Comparison of ENCODE assay signal across 18 cellular contexts in genomic region chr1:222914861-222915632, GRCh38.
DNase-seq lines count a peak whose midpoint lies in the region; ATAC-seq and TF ChIP-seq lines count a peak whose summit lies in the region.
"Had no signal": no experiment of that assay in that cellular context is flagged by ENCODE, and none has a peak within 500 bp of the region (broad histone marks: within the 10 kb centered on the region; RNA-seq: fewer than 3 reads in every experiment).

No MANE protein-coding gene starts in this region.

- peak overlapping the region; percentile 94 for H3K27ac Mint-ChIP-seq in mesothelial cell of epicardium
- H3K27ac Mint-ChIP-seq: nephron progenitor cell, T-cell had no signal

- no peak overlapping the region for H3K56ac ChIP-seq in IMR-90 (ENCODE audit: extremely low read depth, insufficient read depth, low read length)

- H3K27ac ChIP-seq in IMR-90 (ENCODE audit: insufficient read depth, low read length) (no peak overlapping the region), epithelial cell of prostate (peak overlapping the region; percentile 7), stomach (peak overlapping the region in 1 of 5 donors; percentile 45)
- H3K27ac ChIP-seq: cardiac muscle cell, lower lobe of right lung had no signal

- no peak overlapping the region for H2BK20ac ChIP-seq in IMR-90 (ENCODE audit: low read depth, low read length)

- H3K18ac ChIP-seq in IMR-90 (ENCODE audit: low read depth, low read length) = peak overlapping the region; percentile 64; the same call in 1 of the 2 replicates

- H3K23ac ChIP-seq in IMR-90 (ENCODE audit: low read depth, low read length) = no peak overlapping the region

- H2AK5ac ChIP-seq in IMR-90 (ENCODE audit: low read depth, low read length) = no peak overlapping the region

- H3K4me3 ChIP-seq in IMR-90 (ENCODE audit: insufficient read depth, low read depth, low read length) (no peak overlapping the region), stomach (no peak overlapping the region)
- H3K4me3 ChIP-seq: cardiac muscle cell, lower lobe of right lung had no signal

- no peak overlapping the region for H2AFZ ChIP-seq in IMR-90 (replicated peaks; ENCODE audit: low read length, poor library complexity)

- peaks cover 16% of the 10 kb centered on the region for H3K9me3 Mint-ChIP-seq in mesothelial cell of epicardium

- peak; percentile 37 for TF ChIP-seq RAD21 in IMR-90 (IDR thresholded peaks at IDR 0.05; ENCODE audit: low read length)

- peak; percentile 26; the same call in 1 of the 2 replicates for TF ChIP-seq CTCF in IMR-90 (conservative IDR thresholded peaks at IDR 0.05; ENCODE audit: low read depth, low read length)
- no peak for TF ChIP-seq CTCF in mesothelial cell of epicardium (IDR thresholded peaks at IDR 0.05; ENCODE audit: unreplicated experiment)
- TF ChIP-seq CTCF in stomach (IDR thresholded peaks at IDR 0.05) = no peak
- no peak for TF ChIP-seq CTCF in GM10248 (IDR thresholded peaks at IDR 0.05; ENCODE audit: control extremely low read depth, extremely low read depth, low read depth, missing control alignments)

- H3K79me1 ChIP-seq in IMR-90 (ENCODE audit: low read depth in 1 of 2, low read length in 2 of 2) = no peaks in the 10 kb centered on the region

- no peak overlapping the region for H2AK9ac ChIP-seq in IMR-90 (replicated peaks; ENCODE audit: low read depth, low read length, poor library complexity)

- ATAC-seq in IMR-90 (ENCODE audit: low read depth) = peak; percentile 77
- ATAC-seq: lower lobe of right lung, T-cell had no signal

- H4K20me1 ChIP-seq in IMR-90 (ENCODE audit: insufficient read depth, low read length) = no peaks in the 10 kb centered on the region

- WGBS in IMR-90 (ENCODE audit: extremely low coverage in 2 of 2, insufficient read length in 1 of 2), 2 experiments = 80% methylated on average over 1 of the region's 2 CpGs; no CpG with 5 or more reads in 1 of the 2 experiments
- WGBS in stomach, 5 donors = 88 to 96% (median 95%) methylated on average over 2 of the region's 2 CpGs

- H3K4me3 Mint-ChIP-seq in mesothelial cell of epicardium = no peak overlapping the region
- H3K4me3 Mint-ChIP-seq: nephron progenitor cell, T-cell had no signal

- H3K27me3 Mint-ChIP-seq in mesothelial cell of epicardium (ENCODE audit: low read depth) = no peaks in the 10 kb centered on the region
- H3K27me3 Mint-ChIP-seq: T-cell had no signal

- DNase-seq in AG08396 (ENCODE audit: low spot score) (peak; percentile 18), IMR-90 (peak; percentile 88), epithelial cell of prostate (ENCODE audit: low read depth, low spot score) (no peak), mesothelial cell of epicardium (ENCODE audit: low spot score in 2 of 2, unreplicated experiment in 2 of 2) (no peak), iPS-NIHi7 (ENCODE audit: extremely low spot score) (no peak), stomach (no peak), posterior vena cava (ENCODE audit: low spot score) (no peak), GM10248 (ENCODE audit: extremely low spot score) (no peak)
- DNase-seq: activated CD8-positive, alpha-beta memory T cell treated with anti-CD3 and anti-CD28 coated beads, Interleukin-2, amount 50 U/mL, for 4 hours; activated naive CD4-positive, alpha-beta T cell treated with anti-CD3 and anti-CD28 coated beads, Interleukin-2, amount 50 U/mL, for 16 hours; Kasumi-1; lower lobe of right lung; NCI-H1694 treated with DMSO at 0.1 percent for 48 hours; NCI-H510A treated with DMSO at 0.1 percent for 48 hours; nephron progenitor cell; stimulated activated naive CD4-positive, alpha-beta T cell treated with Interleukin-2 at 50 U/mL for 16 hours; T-cell had no signal

- peak overlapping the region; percentile 18 for H2BK5ac ChIP-seq in IMR-90 (ENCODE audit: low read depth, low read length, poor library complexity, severe bottlenecking)

- H3K4me1 Mint-ChIP-seq in mesothelial cell of epicardium = peaks cover 66% of the 10 kb centered on the region
- H3K4me1 Mint-ChIP-seq: nephron progenitor cell had no signal

- no peak overlapping the region for H4K91ac ChIP-seq in IMR-90 (ENCODE audit: insufficient read depth, low read depth, low read length)

- in situ Hi-C loops in IMR-90 (cut with MboI; ENCODE audit: low sequenced_read_pairs) = no loop called here

- no peak overlapping the region for H2BK15ac ChIP-seq in IMR-90 (ENCODE audit: low read depth, low read length)

- peak overlapping the region; percentile 16; the same call in 1 of the 2 replicates for H3K4me2 ChIP-seq in IMR-90 (ENCODE audit: low read depth, low read length)

- peaks cover 21% of the 10 kb centered on the region for H3K36me3 Mint-ChIP-seq in mesothelial cell of epicardium

- H3K9me1 ChIP-seq in IMR-90 (ENCODE audit: insufficient read depth, low read length) = no peaks in the 10 kb centered on the region; the same call in 1 of the 2 replicates

- CTCF ChIA-PET in IMR-90 (lab: Yijun Ruan, JAX) = no interaction called here
- CTCF ChIA-PET in GM10248 (lab: Yijun Ruan, JAX) = interaction anchor here (0.7 kb wide), 1 partner anchor 219 kb away, joined by 3 read pairs; no protein-coding TSS in a partner anchor

- intact Hi-C loops in IMR-90 (cut with micrococcal nuclease) (loop anchor here (10.0 kb wide), 1 partner anchor 160 kb away; no protein-coding TSS in a partner anchor), stomach (cut with DNase I; ENCODE audit: low total_unique reads) (no loop called here), posterior vena cava (cut with DNase I) (no loop called here)

- H3K9ac ChIP-seq in IMR-90 (ENCODE audit: low read depth, low read length) = no peak overlapping the region

- H3K36me3 ChIP-seq in IMR-90 (ENCODE audit: control insufficient read depth, insufficient read depth, low read length) (no peaks in the 10 kb centered on the region), stomach (no peaks in the 10 kb centered on the region)
- H3K36me3 ChIP-seq: cardiac muscle cell, lower lobe of right lung had no signal

- H4K5ac ChIP-seq in IMR-90 (ENCODE audit: low read depth, low read length) = no peak overlapping the region

- no peak overlapping the region for H4K8ac ChIP-seq in IMR-90 (ENCODE audit: low read depth in 2 of 2, low read length in 2 of 2)

- TF ChIP-seq POLR2A in IMR-90 (IDR thresholded peaks at IDR 0.05; ENCODE audit: low read depth, low read length) (no peak), stomach (IDR thresholded peaks at IDR 0.05) (no peak)

- H3K9me3 ChIP-seq in IMR-90 (ENCODE audit: control insufficient read depth, insufficient read depth, low read length) (peaks cover 6% of the 10 kb centered on the region), stomach (peaks cover 0 to 17% (median 8%) of the 10 kb centered on the region in 4 donors)
- H3K9me3 ChIP-seq: lower lobe of right lung had no signal

- peaks cover 5% of the 10 kb centered on the region for H3K4me1 ChIP-seq in IMR-90 (ENCODE audit: control insufficient read depth, insufficient read depth, low read length)
- H3K4me1 ChIP-seq in stomach = peaks cover 0 to 9% (median 5%) of the 10 kb centered on the region in 4 donors
- H3K4me1 ChIP-seq: lower lobe of right lung had no signal

- TF ChIP-seq EP300 in stomach (IDR thresholded peaks at IDR 0.05) = no peak

- H3K4ac ChIP-seq in IMR-90 (ENCODE audit: low read depth, low read length) = no peak overlapping the region

- no peak overlapping the region for H2BK120ac ChIP-seq in IMR-90 (ENCODE audit: low read depth, low read length)

- no peaks in the 10 kb centered on the region for H3K27me3 ChIP-seq in IMR-90 (ENCODE audit: control insufficient read depth, insufficient read depth, low read length)
- no peaks in the 10 kb centered on the region for H3K27me3 ChIP-seq in stomach
- H3K27me3 ChIP-seq: cardiac muscle cell had no signal

- POLR2A ChIA-PET in IMR-90 (lab: Charles Lee; ENCODE audit: unreplicated experiment) = no interaction called here
- POLR2A ChIA-PET in GM10248 (lab: Yijun Ruan, JAX) = no interaction called here

- dilution Hi-C loops in IMR-90 (cut with HindIII; ENCODE audit: low sequenced_read_pairs, unreplicated experiment) = no loop called here

- BruUV-seq in IMR-90 (replicated peaks; lab: Mats Ljungman, UMichigan) = no TSS peak

- H3K14ac ChIP-seq in IMR-90 (replicated peaks; ENCODE audit: low read depth, low read length) = no peak overlapping the region

TF ChIP-seq in IMR-90, 13 proteins besides CTCF, POLR2A, EP300 and RAD21:
- TF ChIP-seq RCOR1 (IDR thresholded peaks at IDR 0.05; ENCODE audit: insufficient replicate concordance, low read length) (peak; percentile 62), ELK1 (IDR thresholded peaks at IDR 0.05; ENCODE audit: borderline replicate concordance, low read depth, low read length) (no peak), CEBPB (IDR thresholded peaks at IDR 0.05; ENCODE audit: low read depth, low read length) (peak; percentile 96), MAFK (IDR thresholded peaks at IDR 0.05; ENCODE audit: low read depth, low read length) (0 out of 2 replicates have a peak, but pooled peaks have one; percentile 2), NFE2L2 (IDR thresholded peaks at IDR 0.05; ENCODE audit: low read depth, low read length) (peak; percentile 84), BHLHE40 (IDR thresholded peaks at IDR 0.05; ENCODE audit: low read depth, low read length) (no peak)

Comparison
In these comparisons a context has a peak if more than half of its experiments do, and no peak if none do; other contexts are left out.
1. DNase-seq: peak in AG08396 (single experiment) and IMR-90 (single experiment); none in epithelial cell of prostate (single experiment), mesothelial cell of epicardium (0 of 2), iPS-NIHi7 (single experiment), stomach (single experiment), posterior vena cava (single experiment) and GM10248 (single experiment).